In genomic region chr17:79196913-79197312, GRCh38 we compare ENCODE assay signal across 7 cellular contexts.
"Had no signal": no experiment of that assay in that cellular context is flagged by ENCODE, and none has a peak within 500 bp of the region (broad histone marks: within the 10 kb centered on the region; RNA-seq: fewer than 3 reads in every experiment).

No MANE protein-coding gene starts in this region.

- H3K36me3 Mint-ChIP-seq: IgD-negative memory B cell had no signal

- DNase-seq: GOT3, H9, HCEC 1CT, KBM-7 had no signal

- H3K27ac ChIP-seq: HL-60 had no signal

- H3K4me1 Mint-ChIP-seq: IgD-negative memory B cell had no signal

- H3K4me3 Mint-ChIP-seq: H9, IgD-negative memory B cell had no signal

- H3K9me3 Mint-ChIP-seq: H9, IgD-negative memory B cell had no signal

- ATAC-seq: HepG2 had no signal
